Comparison of ENCODE assay signal across 1 cellular context in the genomic region with DNA sequence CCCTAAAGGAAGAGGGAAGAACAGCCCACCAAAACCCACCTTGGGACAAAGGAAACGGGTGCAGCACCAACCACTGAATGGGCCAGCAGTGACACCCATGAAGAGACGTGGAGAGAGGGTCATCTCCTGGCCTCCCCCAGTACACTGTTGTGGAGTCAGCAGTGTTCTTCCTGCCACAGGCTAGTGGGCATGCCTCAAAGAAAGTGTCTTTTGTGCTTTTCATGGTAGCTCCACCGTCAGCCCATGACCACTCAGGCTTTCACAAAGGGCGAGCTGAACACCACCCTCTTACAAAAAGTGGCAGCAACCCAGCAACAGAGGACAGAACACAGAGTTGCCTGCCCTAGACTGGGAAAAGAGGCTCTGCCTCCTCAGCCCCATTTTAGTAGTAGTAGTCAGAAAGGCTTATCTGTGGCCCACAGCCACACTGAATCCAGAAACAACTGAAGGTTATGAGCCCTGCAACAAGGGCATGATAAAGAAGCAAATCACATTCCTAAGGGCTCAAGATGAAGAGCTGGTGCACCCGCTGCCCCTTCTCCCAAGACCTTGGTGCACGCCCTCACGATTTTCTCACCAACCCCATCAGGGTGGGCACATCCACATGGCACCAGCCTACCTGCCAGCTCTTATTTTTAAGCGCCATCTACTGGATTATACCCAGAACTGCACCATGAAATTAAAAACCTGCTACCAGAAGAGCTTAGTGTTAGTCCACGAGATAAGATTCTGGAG.
TF ChIP-seq lines count a peak whose summit lies in the region.

No MANE protein-coding gene starts in this region.

TF ChIP-seq in GM23338, 12 proteins besides CTCF, POLR2A, EP300 and RAD21 (continued from another document):
- TF ChIP-seq, protein P1, sequence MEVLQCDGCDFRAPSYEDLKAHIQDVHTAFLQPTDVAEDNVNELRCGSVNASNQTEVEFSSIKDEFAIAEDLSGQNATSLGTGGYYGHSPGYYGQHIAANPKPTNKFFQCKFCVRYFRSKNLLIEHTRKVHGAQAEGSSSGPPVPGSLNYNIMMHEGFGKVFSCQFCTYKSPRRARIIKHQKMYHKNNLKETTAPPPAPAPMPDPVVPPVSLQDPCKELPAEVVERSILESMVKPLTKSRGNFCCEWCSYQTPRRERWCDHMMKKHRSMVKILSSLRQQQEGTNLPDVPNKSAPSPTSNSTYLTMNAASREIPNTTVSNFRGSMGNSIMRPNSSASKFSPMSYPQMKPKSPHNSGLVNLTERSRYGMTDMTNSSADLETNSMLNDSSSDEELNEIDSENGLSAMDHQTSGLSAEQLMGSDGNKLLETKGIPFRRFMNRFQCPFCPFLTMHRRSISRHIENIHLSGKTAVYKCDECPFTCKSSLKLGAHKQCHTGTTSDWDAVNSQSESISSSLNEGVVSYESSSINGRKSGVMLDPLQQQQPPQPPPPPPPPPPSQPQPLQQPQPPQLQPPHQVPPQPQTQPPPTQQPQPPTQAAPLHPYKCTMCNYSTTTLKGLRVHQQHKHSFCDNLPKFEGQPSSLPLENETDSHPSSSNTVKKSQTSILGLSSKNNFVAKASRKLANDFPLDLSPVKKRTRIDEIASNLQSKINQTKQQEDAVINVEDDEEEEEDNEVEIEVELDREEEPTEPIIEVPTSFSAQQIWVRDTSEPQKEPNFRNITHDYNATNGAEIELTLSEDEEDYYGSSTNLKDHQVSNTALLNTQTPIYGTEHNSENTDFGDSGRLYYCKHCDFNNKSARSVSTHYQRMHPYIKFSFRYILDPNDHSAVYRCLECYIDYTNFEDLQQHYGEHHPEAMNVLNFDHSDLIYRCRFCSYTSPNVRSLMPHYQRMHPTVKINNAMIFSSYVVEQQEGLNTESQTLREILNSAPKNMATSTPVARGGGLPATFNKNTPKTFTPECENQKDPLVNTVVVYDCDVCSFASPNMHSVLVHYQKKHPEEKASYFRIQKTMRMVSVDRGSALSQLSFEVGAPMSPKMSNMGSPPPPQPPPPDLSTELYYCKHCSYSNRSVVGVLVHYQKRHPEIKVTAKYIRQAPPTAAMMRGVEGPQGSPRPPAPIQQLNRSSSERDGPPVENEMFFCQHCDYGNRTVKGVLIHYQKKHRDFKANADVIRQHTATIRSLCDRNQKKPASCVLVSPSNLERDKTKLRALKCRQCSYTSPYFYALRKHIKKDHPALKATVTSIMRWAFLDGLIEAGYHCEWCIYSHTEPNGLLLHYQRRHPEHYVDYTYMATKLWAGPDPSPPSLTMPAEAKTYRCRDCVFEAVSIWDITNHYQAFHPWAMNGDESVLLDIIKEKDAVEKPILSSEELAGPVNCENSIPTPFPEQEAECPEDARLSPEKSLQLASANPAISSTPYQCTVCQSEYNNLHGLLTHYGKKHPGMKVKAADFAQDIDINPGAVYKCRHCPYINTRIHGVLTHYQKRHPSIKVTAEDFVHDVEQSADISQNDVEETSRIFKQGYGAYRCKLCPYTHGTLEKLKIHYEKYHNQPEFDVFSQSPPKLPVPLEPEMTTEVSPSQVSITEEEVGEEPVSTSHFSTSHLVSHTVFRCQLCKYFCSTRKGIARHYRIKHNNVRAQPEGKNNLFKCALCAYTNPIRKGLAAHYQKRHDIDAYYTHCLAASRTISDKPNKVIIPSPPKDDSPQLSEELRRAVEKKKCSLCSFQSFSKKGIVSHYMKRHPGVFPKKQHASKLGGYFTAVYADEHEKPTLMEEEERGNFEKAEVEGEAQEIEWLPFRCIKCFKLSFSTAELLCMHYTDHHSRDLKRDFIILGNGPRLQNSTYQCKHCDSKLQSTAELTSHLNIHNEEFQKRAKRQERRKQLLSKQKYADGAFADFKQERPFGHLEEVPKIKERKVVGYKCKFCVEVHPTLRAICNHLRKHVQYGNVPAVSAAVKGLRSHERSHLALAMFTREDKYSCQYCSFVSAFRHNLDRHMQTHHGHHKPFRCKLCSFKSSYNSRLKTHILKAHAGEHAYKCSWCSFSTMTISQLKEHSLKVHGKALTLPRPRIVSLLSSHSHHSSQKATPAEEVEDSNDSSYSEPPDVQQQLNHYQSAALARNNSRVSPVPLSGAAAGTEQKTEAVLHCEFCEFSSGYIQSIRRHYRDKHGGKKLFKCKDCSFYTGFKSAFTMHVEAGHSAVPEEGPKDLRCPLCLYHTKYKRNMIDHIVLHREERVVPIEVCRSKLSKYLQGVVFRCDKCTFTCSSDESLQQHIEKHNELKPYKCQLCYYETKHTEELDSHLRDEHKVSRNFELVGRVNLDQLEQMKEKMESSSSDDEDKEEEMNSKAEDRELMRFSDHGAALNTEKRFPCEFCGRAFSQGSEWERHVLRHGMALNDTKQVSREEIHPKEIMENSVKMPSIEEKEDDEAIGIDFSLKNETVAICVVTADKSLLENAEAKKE (CRISPR knock-in tag; IDR thresholded peaks at IDR 0.05) = no peak
- TF ChIP-seq ZNF114 (CRISPR knock-in tag; IDR thresholded peaks at IDR 0.05) = no peak
